11 cellular contexts compared by ENCODE assay signal in the genomic region with DNA sequence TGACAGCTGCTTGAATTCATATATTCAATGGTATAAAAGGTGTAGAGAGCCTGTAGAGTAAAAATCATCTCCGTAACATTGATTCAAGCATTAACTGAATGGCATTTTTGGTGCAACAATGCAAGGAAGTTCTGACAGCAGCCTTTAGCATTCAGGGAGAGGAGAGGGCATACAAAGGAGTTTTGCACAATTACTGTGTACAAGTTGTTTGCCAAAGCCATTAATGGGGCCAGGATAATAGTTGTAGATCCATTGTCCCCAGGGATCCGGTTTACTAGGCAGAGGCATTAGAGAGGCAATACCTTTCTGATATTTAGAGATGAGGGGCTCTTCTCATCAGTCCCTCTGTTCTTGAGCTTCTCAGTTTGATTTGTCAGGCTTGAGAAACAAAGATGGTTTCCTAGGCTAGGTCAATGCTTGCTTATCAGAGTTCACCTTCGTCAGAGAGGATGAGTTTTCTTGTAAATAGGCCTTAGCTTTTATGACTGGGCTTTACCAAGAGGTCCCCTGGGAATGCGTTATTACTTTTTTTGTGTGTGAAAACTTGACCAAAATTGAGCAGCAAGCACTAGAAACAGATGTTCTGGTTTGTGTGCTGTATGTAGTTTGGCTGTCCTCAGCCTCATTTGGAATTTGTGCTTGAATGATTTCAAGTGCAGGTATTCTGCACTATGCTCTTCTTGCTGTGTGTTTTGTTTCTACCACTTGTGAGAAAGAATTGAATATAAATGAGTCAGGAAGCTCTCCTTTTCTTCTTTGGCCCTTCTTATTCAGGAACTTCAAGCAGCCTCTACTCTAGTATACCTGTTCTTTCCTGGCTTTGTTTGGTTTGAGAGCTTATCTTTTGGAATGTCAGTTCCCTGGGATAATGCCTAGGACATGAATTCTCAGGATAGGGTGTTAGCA. TPM values are rescaled to one million over a fixed set of nuclear protein-coding genes. Genes with fewer than 3 reads are reported as not detected.
DNase-seq lines count a peak whose midpoint lies in the region; ATAC-seq and TF ChIP-seq lines count a peak whose summit lies in the region.
"Had no signal": no experiment of that assay in that cellular context is flagged by ENCODE, and none has a peak within 500 bp of the region (broad histone marks: within the 10 kb centered on the region; RNA-seq: fewer than 3 reads in every experiment).

No MANE protein-coding gene starts in this region.

- H3K9me3 Mint-ChIP-seq in activated T-helper 17 cell treated with anti-CD3 and anti-CD28 coated beads, Interleukin-2, amount 50 U/mL, for 72 hours, result peaks cover 3% of the 10 kb centered on the region

- no peak for TF ChIP-seq EP300 in gastroesophageal sphincter (IDR thresholded peaks at IDR 0.05)

- intact Hi-C loops in posterior cingulate gyrus (cut with DNase I), result no loop called here
- intact Hi-C loops in spleen (cut with DNase I; ENCODE audit: low total_unique reads), result no loop called here

- TF ChIP-seq CTCF in gastroesophageal sphincter (IDR thresholded peaks at IDR 0.05) (no peak), spleen (IDR thresholded peaks at IDR 0.05 in 8 of 11, conservative IDR thresholded peaks at IDR 0.05 in 3 of 11) (no peak)

- H3K27me3 Mint-ChIP-seq in activated T-helper 17 cell treated with anti-CD3 and anti-CD28 coated beads, Interleukin-2, amount 50 U/mL, for 72 hours, result no peaks in the 10 kb centered on the region
- H3K27me3 Mint-ChIP-seq: activated naive CD4-positive, alpha-beta T cell treated with anti-CD3 and anti-CD28 coated beads, Interleukin-2, amount 50 U/mL, for 24 hours had no signal

- H3K27ac ChIP-seq in gastroesophageal sphincter (no peak overlapping the region), spleen (no peak overlapping the region)
- H3K27ac ChIP-seq: PC-9 had no signal

- peak overlapping the region; percentile 62 for H3K27ac Mint-ChIP-seq in activated T-helper 17 cell treated with anti-CD3 and anti-CD28 coated beads, Interleukin-2, amount 50 U/mL, for 72 hours
- H3K27ac Mint-ChIP-seq: activated naive CD4-positive, alpha-beta T cell treated with anti-CD3 and anti-CD28 coated beads, Interleukin-2, amount 50 U/mL, for 24 hours had no signal

- ATAC-seq in GM19438 (IDR thresholded peaks at IDR 0.05; ENCODE audit: low read depth, unreplicated experiment), result peak; percentile 71
- ATAC-seq in HG03135 (IDR thresholded peaks at IDR 0.05; ENCODE audit: unreplicated experiment), result peak; percentile 76
- ATAC-seq in activated T-helper 17 cell treated with anti-CD3 and anti-CD28 coated beads, Interleukin-2, amount 50 U/mL, for 72 hours (replicated peaks), result no peak
- no peak for ATAC-seq in gastroesophageal sphincter

- peaks cover 29% of the 10 kb centered on the region for H3K4me1 Mint-ChIP-seq in activated T-helper 17 cell treated with anti-CD3 and anti-CD28 coated beads, Interleukin-2, amount 50 U/mL, for 72 hours

- WGBS in gastroesophageal sphincter (ENCODE audit: low coverage in 1 of 2), 2 donors, result 60 to 83% methylated on average over 3 to 4 of the region's 4 CpGs
- WGBS in spleen, 5 donors, result 76 to 85% (median 82%) methylated on average over 4 of the region's 4 CpGs

- no peak overlapping the region for H3K4me3 ChIP-seq in gastroesophageal sphincter
- H3K4me3 ChIP-seq in spleen, result no peak overlapping the region
- H3K4me3 ChIP-seq: lung, PC-9 had no signal

- TF ChIP-seq POLR2A in gastroesophageal sphincter (IDR thresholded peaks at IDR 0.05), result no peak
- TF ChIP-seq POLR2A in spleen (IDR thresholded peaks at IDR 0.05), result no peak

- H3K4me3 Mint-ChIP-seq in activated T-helper 17 cell treated with anti-CD3 and anti-CD28 coated beads, Interleukin-2, amount 50 U/mL, for 72 hours, result no peak overlapping the region
- H3K4me3 Mint-ChIP-seq: activated naive CD4-positive, alpha-beta T cell treated with anti-CD3 and anti-CD28 coated beads, Interleukin-2, amount 50 U/mL, for 24 hours had no signal

- H3K9me3 ChIP-seq in gastroesophageal sphincter (no peaks in the 10 kb centered on the region), spleen (peaks cover 0 to 22% (median 18%) of the 10 kb centered on the region in 8 donors)

- no peaks in the 10 kb centered on the region for H3K27me3 ChIP-seq in gastroesophageal sphincter
- H3K27me3 ChIP-seq in spleen (replicated peaks in 1 of 7), result no peaks in the 10 kb centered on the region

- DNase-seq in COR-L47 (lab: John Stamatoyannopoulos, UW) (peak; percentile 37), posterior cingulate gyrus (no peak), spleen (no peak), GDM1 (lab: John Stamatoyannopoulos, UW) (no peak)
- DNase-seq: PC-9 had no signal

- H3K4me1 ChIP-seq in gastroesophageal sphincter (peaks cover 0 to 4% (median 0%) of the 10 kb centered on the region in 3 donors), spleen (peaks cover 0 to 35% (median 24%) of the 10 kb centered on the region in 6 donors)

- H3K36me3 ChIP-seq in gastroesophageal sphincter (peaks cover 0 to 26% of the 10 kb centered on the region in 2 donors), spleen (peaks cover 0 to 54% (median 12%) of the 10 kb centered on the region in 6 donors)

- H3K36me3 Mint-ChIP-seq in activated T-helper 17 cell treated with anti-CD3 and anti-CD28 coated beads, Interleukin-2, amount 50 U/mL, for 72 hours (ENCODE audit: low read depth), result peaks cover 64% of the 10 kb centered on the region

RNA-seq across cellular contexts. Expression of a gene that starts 32.0 kb away (rescaled TPM):
- total RNA-seq in activated T-helper 17 cell treated with anti-CD3 and anti-CD28 coated beads, Interleukin-2, amount 50 U/mL, for 72 hours, result 100 to 1,000 TPM; 246 to 256 TPM
- total RNA-seq in gastroesophageal sphincter, result 100 to 1,000 TPM in 3 of 4 donors, 10 to 100 TPM in 1; 97.1 to 119 (median 103) TPM
- total RNA-seq in spleen, result 100 to 1,000 TPM in 6 of 7 donors, 10 to 100 TPM in 1; 99.5 to 173 (median 139) TPM
- 10 to 100 TPM; 61.7 to 76.4 (median 68.5) TPM for polyA plus RNA-seq in spleen

Comparison
In these comparisons a context has a peak if more than half of its experiments do, and no peak if none do; other contexts are left out.
1. ATAC-seq: peak in GM19438 (single experiment) and HG03135 (single experiment); none in activated T-helper 17 cell treated with anti-CD3 and anti-CD28 coated beads, Interleukin-2, amount 50 U/mL, for 72 hours (single experiment) and gastroesophageal sphincter (single experiment).